1 cellular context compared by ENCODE assay signal in the genomic region with DNA sequence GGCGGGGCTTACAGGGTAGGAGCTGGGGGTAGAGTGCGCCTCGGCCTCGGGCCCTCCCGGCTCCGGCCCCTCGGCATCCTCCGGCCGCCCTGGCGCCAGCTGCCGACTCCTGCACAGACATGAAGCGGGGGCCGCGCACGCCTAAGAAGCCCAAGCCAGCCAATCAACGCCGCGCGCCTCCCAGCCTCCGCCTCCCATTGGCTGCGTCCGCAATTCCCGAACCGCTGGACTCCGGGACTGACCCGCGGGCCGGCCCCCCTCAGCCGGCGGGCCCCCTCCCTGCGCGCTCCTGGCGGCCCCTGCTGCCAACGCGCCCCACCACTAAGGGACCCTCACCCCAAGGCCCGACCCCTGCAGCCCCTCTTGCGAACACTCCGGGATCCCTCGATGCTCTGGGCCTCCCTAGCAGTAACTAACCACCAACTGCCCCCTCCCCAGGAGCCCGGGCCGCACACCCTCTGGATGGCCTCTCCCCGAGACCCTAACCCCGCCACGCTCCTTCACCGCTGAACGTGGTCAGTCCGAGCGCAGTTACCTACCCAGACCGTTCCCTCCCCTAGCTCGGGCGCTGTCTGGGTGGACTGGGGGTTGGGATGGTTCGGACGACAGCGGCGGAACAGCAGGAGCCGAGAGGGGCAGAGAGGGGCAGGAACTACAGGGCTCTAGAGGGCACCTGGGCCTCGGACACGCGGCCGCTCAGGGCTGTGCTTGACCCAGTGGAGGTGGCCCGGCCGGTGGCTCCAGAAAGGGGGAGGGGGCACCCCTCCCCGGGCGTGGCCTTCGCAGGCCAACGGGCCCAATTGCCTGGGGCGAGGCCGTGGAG.
TF ChIP-seq lines count a peak whose summit lies in the region.

No MANE protein-coding gene starts in this region.

TF ChIP-seq in K562, 482 proteins besides CTCF, POLR2A, EP300 and RAD21 (continued from another document and continues in another):
- no peak for TF ChIP-seq ZC3H8 (IDR thresholded peaks at IDR 0.05)
- TF ChIP-seq, protein P1, sequence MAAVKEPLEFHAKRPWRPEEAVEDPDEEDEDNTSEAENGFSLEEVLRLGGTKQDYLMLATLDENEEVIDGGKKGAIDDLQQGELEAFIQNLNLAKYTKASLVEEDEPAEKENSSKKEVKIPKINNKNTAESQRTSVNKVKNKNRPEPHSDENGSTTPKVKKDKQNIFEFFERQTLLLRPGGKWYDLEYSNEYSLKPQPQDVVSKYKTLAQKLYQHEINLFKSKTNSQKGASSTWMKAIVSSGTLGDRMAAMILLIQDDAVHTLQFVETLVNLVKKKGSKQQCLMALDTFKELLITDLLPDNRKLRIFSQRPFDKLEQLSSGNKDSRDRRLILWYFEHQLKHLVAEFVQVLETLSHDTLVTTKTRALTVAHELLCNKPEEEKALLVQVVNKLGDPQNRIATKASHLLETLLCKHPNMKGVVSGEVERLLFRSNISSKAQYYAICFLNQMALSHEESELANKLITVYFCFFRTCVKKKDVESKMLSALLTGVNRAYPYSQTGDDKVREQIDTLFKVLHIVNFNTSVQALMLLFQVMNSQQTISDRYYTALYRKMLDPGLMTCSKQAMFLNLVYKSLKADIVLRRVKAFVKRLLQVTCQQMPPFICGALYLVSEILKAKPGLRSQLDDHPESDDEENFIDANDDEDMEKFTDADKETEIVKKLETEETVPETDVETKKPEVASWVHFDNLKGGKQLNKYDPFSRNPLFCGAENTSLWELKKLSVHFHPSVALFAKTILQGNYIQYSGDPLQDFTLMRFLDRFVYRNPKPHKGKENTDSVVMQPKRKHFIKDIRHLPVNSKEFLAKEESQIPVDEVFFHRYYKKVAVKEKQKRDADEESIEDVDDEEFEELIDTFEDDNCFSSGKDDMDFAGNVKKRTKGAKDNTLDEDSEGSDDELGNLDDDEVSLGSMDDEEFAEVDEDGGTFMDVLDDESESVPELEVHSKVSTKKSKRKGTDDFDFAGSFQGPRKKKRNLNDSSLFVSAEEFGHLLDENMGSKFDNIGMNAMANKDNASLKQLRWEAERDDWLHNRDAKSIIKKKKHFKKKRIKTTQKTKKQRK (IDR thresholded peaks at IDR 0.05; ENCODE audit: borderline replicate concordance, low read depth, low read length) = no peak
- TF ChIP-seq EGR1 (conservative IDR thresholded peaks at IDR 0.05) = 0 out of 2 replicates have a peak, but pooled peaks have one; percentile 38
- no peak for TF ChIP-seq NFIX (CRISPR knock-in tag; IDR thresholded peaks at IDR 0.05; ENCODE audit: low read depth)
- TF ChIP-seq RHOXF2B (CRISPR knock-in tag; conservative IDR thresholded peaks at IDR 0.05) = no peak
- TF ChIP-seq, protein P2, sequence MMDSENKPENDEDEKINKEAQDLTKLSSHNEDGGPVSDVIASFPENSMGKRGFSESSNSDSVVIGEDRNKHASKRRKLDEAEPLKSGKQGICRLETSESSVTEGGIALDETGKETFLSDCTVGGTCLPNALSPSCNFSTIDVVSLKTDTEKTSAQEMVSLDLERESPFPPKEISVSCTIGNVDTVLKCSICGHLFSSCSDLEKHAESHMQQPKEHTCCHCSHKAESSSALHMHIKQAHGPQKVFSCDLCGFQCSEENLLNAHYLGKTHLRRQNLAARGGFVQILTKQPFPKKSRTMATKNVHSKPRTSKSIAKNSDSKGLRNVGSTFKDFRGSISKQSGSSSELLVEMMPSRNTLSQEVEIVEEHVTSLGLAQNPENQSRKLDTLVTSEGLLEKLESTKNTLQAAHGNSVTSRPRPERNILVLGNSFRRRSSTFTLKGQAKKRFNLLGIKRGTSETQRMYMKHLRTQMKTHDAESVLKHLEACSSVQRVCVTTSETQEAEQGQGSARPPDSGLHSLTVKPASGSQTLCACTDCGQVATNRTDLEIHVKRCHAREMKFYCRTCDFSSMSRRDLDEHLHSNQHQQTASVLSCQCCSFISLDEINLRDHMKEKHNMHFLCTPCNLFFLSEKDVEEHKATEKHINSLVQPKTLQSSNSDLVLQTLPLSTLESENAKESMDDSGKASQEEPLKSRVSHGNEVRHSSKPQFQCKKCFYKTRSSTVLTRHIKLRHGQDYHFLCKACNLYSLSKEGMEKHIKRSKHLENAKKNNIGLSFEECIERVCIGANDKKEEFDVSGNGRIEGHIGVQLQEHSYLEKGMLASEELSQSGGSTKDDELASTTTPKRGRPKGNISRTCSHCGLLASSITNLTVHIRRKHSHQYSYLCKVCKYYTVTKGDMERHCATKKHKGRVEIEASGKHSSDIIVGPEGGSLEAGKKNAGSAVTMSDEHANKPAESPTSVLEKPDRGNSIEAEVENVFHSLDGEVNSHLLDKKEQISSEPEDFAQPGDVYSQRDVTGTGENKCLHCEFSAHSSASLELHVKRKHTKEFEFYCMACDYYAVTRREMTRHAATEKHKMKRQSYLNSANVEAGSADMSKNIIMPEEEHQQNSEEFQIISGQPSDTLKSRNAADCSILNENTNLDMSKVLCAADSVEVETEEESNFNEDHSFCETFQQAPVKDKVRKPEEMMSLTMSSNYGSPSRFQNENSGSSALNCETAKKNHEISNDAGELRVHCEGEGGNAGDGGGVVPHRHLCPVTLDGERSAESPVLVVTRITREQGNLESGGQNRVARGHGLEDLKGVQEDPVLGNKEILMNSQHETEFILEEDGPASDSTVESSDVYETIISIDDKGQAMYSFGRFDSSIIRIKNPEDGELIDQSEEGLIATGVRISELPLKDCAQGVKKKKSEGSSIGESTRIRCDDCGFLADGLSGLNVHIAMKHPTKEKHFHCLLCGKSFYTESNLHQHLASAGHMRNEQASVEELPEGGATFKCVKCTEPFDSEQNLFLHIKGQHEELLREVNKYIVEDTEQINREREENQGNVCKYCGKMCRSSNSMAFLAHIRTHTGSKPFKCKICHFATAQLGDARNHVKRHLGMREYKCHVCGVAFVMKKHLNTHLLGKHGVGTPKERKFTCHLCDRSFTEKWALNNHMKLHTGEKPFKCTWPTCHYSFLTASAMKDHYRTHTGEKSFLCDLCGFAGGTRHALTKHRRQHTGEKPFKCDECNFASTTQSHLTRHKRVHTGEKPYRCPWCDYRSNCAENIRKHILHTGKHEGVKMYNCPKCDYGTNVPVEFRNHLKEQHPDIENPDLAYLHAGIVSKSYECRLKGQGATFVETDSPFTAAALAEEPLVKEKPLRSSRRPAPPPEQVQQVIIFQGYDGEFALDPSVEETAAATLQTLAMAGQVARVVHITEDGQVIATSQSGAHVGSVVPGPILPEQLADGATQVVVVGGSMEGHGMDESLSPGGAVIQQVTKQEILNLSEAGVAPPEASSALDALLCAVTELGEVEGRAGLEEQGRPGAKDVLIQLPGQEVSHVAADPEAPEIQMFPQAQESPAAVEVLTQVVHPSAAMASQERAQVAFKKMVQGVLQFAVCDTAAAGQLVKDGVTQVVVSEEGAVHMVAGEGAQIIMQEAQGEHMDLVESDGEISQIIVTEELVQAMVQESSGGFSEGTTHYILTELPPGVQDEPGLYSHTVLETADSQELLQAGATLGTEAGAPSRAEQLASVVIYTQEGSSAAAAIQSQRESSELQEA (IDR thresholded peaks at IDR 0.05; ENCODE audit: low read depth) = no peak
- TF ChIP-seq, protein P3, sequence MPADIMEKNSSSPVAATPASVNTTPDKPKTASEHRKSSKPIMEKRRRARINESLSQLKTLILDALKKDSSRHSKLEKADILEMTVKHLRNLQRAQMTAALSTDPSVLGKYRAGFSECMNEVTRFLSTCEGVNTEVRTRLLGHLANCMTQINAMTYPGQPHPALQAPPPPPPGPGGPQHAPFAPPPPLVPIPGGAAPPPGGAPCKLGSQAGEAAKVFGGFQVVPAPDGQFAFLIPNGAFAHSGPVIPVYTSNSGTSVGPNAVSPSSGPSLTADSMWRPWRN (IDR thresholded peaks at IDR 0.05; ENCODE audit: low read depth) = 0 out of 2 replicates have a peak, but pooled peaks have one; percentile 5
- peak; percentile 36; the same call in 1 of the 2 replicates for TF ChIP-seq RB1 (IDR thresholded peaks at IDR 0.05; ENCODE audit: low read depth)
- TF ChIP-seq, protein P4, sequence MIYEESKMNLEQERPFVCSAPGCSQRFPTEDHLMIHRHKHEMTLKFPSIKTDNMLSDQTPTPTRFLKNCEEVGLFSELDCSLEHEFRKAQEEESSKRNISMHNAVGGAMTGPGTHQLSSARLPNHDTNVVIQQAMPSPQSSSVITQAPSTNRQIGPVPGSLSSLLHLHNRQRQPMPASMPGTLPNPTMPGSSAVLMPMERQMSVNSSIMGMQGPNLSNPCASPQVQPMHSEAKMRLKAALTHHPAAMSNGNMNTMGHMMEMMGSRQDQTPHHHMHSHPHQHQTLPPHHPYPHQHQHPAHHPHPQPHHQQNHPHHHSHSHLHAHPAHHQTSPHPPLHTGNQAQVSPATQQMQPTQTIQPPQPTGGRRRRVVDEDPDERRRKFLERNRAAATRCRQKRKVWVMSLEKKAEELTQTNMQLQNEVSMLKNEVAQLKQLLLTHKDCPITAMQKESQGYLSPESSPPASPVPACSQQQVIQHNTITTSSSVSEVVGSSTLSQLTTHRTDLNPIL (CRISPR knock-in tag; IDR thresholded peaks at IDR 0.05) = no peak
- TF ChIP-seq ZNF23 (CRISPR knock-in tag; IDR thresholded peaks at IDR 0.05) = no peak
- TF ChIP-seq MEF2A (IDR thresholded peaks at IDR 0.05; ENCODE audit: control insufficient read depth, low read depth, low read length) = no peak
- TF ChIP-seq, protein P5, sequence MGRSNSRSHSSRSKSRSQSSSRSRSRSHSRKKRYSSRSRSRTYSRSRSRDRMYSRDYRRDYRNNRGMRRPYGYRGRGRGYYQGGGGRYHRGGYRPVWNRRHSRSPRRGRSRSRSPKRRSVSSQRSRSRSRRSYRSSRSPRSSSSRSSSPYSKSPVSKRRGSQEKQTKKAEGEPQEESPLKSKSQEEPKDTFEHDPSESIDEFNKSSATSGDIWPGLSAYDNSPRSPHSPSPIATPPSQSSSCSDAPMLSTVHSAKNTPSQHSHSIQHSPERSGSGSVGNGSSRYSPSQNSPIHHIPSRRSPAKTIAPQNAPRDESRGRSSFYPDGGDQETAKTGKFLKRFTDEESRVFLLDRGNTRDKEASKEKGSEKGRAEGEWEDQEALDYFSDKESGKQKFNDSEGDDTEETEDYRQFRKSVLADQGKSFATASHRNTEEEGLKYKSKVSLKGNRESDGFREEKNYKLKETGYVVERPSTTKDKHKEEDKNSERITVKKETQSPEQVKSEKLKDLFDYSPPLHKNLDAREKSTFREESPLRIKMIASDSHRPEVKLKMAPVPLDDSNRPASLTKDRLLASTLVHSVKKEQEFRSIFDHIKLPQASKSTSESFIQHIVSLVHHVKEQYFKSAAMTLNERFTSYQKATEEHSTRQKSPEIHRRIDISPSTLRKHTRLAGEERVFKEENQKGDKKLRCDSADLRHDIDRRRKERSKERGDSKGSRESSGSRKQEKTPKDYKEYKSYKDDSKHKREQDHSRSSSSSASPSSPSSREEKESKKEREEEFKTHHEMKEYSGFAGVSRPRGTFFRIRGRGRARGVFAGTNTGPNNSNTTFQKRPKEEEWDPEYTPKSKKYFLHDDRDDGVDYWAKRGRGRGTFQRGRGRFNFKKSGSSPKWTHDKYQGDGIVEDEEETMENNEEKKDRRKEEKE (IDR thresholded peaks at IDR 0.05; ENCODE audit: borderline replicate concordance in 1 of 2, control insufficient read depth in 1 of 2, low read depth in 2 of 2, low read length in 1 of 2) = no peak
- TF ChIP-seq KLF16 (IDR thresholded peaks at IDR 0.05) = no peak
- peak; percentile 69 for TF ChIP-seq MYC (IDR thresholded peaks at IDR 0.05; ENCODE audit: low read depth, low read length)
- TF ChIP-seq MYC (CRISPR knock-in tag; IDR thresholded peaks at IDR 0.05; ENCODE audit: borderline replicate concordance, low read depth) = peak; percentile 68; the same call in 1 of the 2 replicates
- no peak for TF ChIP-seq CHD1 (IDR thresholded peaks at IDR 0.05; ENCODE audit: low read length)
- peak; percentile 85; the same call in 1 of the 2 replicates for TF ChIP-seq PHF21A (IDR thresholded peaks at IDR 0.05; ENCODE audit: borderline replicate concordance, low read depth)
- TF ChIP-seq KAT8 (IDR thresholded peaks at IDR 0.05; ENCODE audit: low read depth) = no peak
- peak; percentile 83 for TF ChIP-seq EP400 (IDR thresholded peaks at IDR 0.05)
- TF ChIP-seq RUNX1 (IDR thresholded peaks at IDR 0.05; ENCODE audit: low read depth) = no peak
- TF ChIP-seq MAFF (IDR thresholded peaks at IDR 0.05; ENCODE audit: low read length) = no peak
- no peak for TF ChIP-seq SMAD2 (IDR thresholded peaks at IDR 0.05; ENCODE audit: low read depth, low read length)
- TF ChIP-seq CBX8 (IDR thresholded peaks at IDR 0.05; ENCODE audit: borderline replicate concordance, extremely low read depth, low read depth, low read length, poor library complexity, severe bottlenecking) = no peak
- TF ChIP-seq, protein P6, sequence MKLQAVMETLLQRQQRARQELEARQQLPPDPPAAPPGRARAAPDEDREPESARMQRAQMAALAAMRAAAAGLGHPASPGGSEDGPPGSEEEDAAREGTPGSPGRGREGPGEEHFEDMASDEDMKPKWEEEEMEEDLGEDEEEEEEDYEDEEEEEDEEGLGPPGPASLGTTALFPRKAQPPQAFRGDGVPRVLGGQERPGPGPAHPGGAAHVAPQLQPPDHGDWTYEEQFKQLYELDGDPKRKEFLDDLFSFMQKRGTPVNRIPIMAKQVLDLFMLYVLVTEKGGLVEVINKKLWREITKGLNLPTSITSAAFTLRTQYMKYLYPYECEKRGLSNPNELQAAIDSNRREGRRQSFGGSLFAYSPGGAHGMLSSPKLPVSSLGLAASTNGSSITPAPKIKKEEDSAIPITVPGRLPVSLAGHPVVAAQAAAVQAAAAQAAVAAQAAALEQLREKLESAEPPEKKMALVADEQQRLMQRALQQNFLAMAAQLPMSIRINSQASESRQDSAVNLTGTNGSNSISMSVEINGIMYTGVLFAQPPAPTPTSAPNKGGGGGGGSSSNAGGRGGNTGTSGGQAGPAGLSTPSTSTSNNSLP (IDR thresholded peaks at IDR 0.05; ENCODE audit: borderline replicate concordance, low read depth, low read length) = no peak
- TF ChIP-seq, protein P7, sequence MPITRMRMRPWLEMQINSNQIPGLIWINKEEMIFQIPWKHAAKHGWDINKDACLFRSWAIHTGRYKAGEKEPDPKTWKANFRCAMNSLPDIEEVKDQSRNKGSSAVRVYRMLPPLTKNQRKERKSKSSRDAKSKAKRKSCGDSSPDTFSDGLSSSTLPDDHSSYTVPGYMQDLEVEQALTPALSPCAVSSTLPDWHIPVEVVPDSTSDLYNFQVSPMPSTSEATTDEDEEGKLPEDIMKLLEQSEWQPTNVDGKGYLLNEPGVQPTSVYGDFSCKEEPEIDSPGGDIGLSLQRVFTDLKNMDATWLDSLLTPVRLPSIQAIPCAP (CRISPR knock-in tag; IDR thresholded peaks at IDR 0.05; ENCODE audit: borderline replicate concordance) = no peak
- no peak for TF ChIP-seq MYBL2 (IDR thresholded peaks at IDR 0.05; ENCODE audit: low read depth)
- no peak for TF ChIP-seq MYBL2 (CRISPR knock-in tag; IDR thresholded peaks at IDR 0.05; ENCODE audit: borderline replicate concordance)
- peak; percentile 53; the same call in 1 of the 2 replicates for TF ChIP-seq MYNN (IDR thresholded peaks at IDR 0.05)
- TF ChIP-seq MYNN (CRISPR knock-in tag; IDR thresholded peaks at IDR 0.05) = no peak
- peak; percentile 88 for TF ChIP-seq RBFOX2 (IDR thresholded peaks at IDR 0.05; ENCODE audit: low read depth, low read length)
- peak in 1 of 2 experiments; percentile 93; a peak in 2 of 4 replicates for TF ChIP-seq NONO (IDR thresholded peaks at IDR 0.05; ENCODE audit: low read depth in 2 of 2, low read length in 1 of 2)
- TF ChIP-seq HNRNPLL (IDR thresholded peaks at IDR 0.05; ENCODE audit: low read depth, low read length, poor library complexity, severe bottlenecking) = no peak
